Comparison of ENCODE assay signal across 15 cellular contexts in genomic region chr20:10466325-10466724, GRCh38. TPM values are rescaled to one million over a fixed set of nuclear protein-coding genes. Genes with fewer than 3 reads are reported as not detected.
DNase-seq lines count a peak whose midpoint lies in the region; ATAC-seq and TF ChIP-seq lines count a peak whose summit lies in the region.
"Had no signal": no experiment of that assay in that cellular context is flagged by ENCODE, and none has a peak within 500 bp of the region (broad histone marks: within the 10 kb centered on the region; RNA-seq: fewer than 3 reads in every experiment).

No MANE protein-coding gene starts in this region.

- peaks cover 15% of the 10 kb centered on the region for H3K4me1 Mint-ChIP-seq in T-helper 17 cell
- H3K4me1 Mint-ChIP-seq in nephron: peaks cover 43% of the 10 kb centered on the region
- peaks cover 3% of the 10 kb centered on the region for H3K4me1 Mint-ChIP-seq in CD8-positive, alpha-beta T cell (ENCODE audit: low read depth)
- H3K4me1 Mint-ChIP-seq in glutamatergic neuron (ENCODE audit: low read depth, unreplicated experiment): peaks cover 31% of the 10 kb centered on the region
- peaks cover 7 to 17% (median 11%) of the 10 kb centered on the region in 4 donors for H3K4me1 Mint-ChIP-seq in CD4-positive, alpha-beta memory T cell

- DNase-seq in COLO829 (ENCODE audit: low spot score) (peak; percentile 34), T-helper 17 cell (no peak), fibroblast of peridontal ligament (ENCODE audit: extremely low read depth) (peak; percentile 44), glutamatergic neuron (no peak), NCI-H2227 treated with DMSO at 0.1 percent for 48 hours (lab: John Stamatoyannopoulos, UW) (no peak)
- DNase-seq in CD8-positive, alpha-beta T cell: no peak
- DNase-seq in CD4-positive, alpha-beta memory T cell: no peak
- DNase-seq: activated T-cell treated with anti-CD3 and anti-CD28 coated beads, Interleukin-2, amount 50 U/mL, for 48 hours; DMS79; erythroblast; NCI-H1436; NCI-H69 had no signal

- no peaks in the 10 kb centered on the region for H3K27me3 ChIP-seq in CD8-positive, alpha-beta T cell (ENCODE audit: insufficient read depth, low read length)
- no peaks in the 10 kb centered on the region for H3K27me3 ChIP-seq in CD4-positive, alpha-beta memory T cell (ENCODE audit: insufficient read depth, low read length)
- H3K27me3 ChIP-seq: neutrophil had no signal

- H3K36me3 Mint-ChIP-seq in T-helper 17 cell (ENCODE audit: low read depth) (no peaks in the 10 kb centered on the region), nephron (ENCODE audit: low read depth) (peaks cover 23% of the 10 kb centered on the region), glutamatergic neuron (ENCODE audit: unreplicated experiment) (no peaks in the 10 kb centered on the region)
- peaks cover 23% of the 10 kb centered on the region for H3K36me3 Mint-ChIP-seq in CD8-positive, alpha-beta T cell
- peaks cover 11 to 31% of the 10 kb centered on the region in 2 donors for H3K36me3 Mint-ChIP-seq in CD4-positive, alpha-beta memory T cell

- CTCF ChIA-PET in CD8-positive, alpha-beta T cell (lab: Charles Lee): interaction anchor here (1.6 kb wide), 1 partner anchor 40 kb away, joined by 3 read pairs; no protein-coding TSS in a partner anchor
- CTCF ChIA-PET in CD4-positive, alpha-beta memory T cell (lab: Charles Lee; ENCODE audit: partially characterized antibody): interaction anchor here (1.1 to 1.2 kb wide), 2 partner anchors 55 to 86 kb away, joined by 3 read pairs; no protein-coding TSS in a partner anchor

- no peaks in the 10 kb centered on the region for H3K9me3 ChIP-seq in T-helper 17 cell (ENCODE audit: control insufficient read depth, low read length, poor library complexity, severe bottlenecking)
- no peaks in the 10 kb centered on the region for H3K9me3 ChIP-seq in CD8-positive, alpha-beta T cell (ENCODE audit: low read length)
- no peaks in the 10 kb centered on the region for H3K9me3 ChIP-seq in CD4-positive, alpha-beta memory T cell (ENCODE audit: control insufficient read depth in 1 of 2, low read length in 2 of 2)
- H3K9me3 ChIP-seq: neutrophil had no signal

- no peak overlapping the region for H3K27ac ChIP-seq in CD8-positive, alpha-beta T cell (ENCODE audit: low read depth, low read length)
- no peak overlapping the region for H3K27ac ChIP-seq in CD4-positive, alpha-beta memory T cell (ENCODE audit: low read depth, low read length)
- H3K27ac ChIP-seq: neutrophil had no signal

- POLR2A ChIA-PET in CD8-positive, alpha-beta T cell (lab: Charles Lee): no interaction called here
- POLR2A ChIA-PET in CD4-positive, alpha-beta memory T cell (lab: Charles Lee; ENCODE audit: partially characterized antibody): no interaction called here

- H3K27ac Mint-ChIP-seq in T-helper 17 cell: peak overlapping the region; percentile 32
- H3K27ac Mint-ChIP-seq in nephron: peak overlapping the region; percentile 79 to 93 (median 86)
- no peak overlapping the region for H3K27ac Mint-ChIP-seq in CD8-positive, alpha-beta T cell
- no peak overlapping the region for H3K27ac Mint-ChIP-seq in glutamatergic neuron (ENCODE audit: unreplicated experiment)
- H3K27ac Mint-ChIP-seq in CD4-positive, alpha-beta memory T cell: no peak overlapping the region

- H3K4me3 ChIP-seq in CD8-positive, alpha-beta T cell (ENCODE audit: low read depth, low read length): no peak overlapping the region
- H3K4me3 ChIP-seq in CD4-positive, alpha-beta memory T cell (ENCODE audit: low read length in 2 of 2): no peak overlapping the region

- H3K4me1 ChIP-seq in CD8-positive, alpha-beta T cell (ENCODE audit: insufficient read depth, low read length): no peaks in the 10 kb centered on the region
- peaks cover 4% of the 10 kb centered on the region for H3K4me1 ChIP-seq in CD4-positive, alpha-beta memory T cell (ENCODE audit: insufficient read depth, low read length)

- ATAC-seq in T-helper 17 cell: no peak
- no peak for ATAC-seq in CD8-positive, alpha-beta T cell
- ATAC-seq: activated CD4-positive, CD25-positive, alpha-beta regulatory T cell treated with anti-CD3 and anti-CD28 coated beads, Interleukin-2, amount 50 U/mL, for 24 hours had no signal

- no peak overlapping the region for H3K4me3 Mint-ChIP-seq in T-helper 17 cell
- H3K4me3 Mint-ChIP-seq in nephron: peak overlapping the region in 2 of 3 experiments; percentile 3 to 51
- no peak overlapping the region for H3K4me3 Mint-ChIP-seq in CD8-positive, alpha-beta T cell
- H3K4me3 Mint-ChIP-seq in glutamatergic neuron (ENCODE audit: unreplicated experiment): no peak overlapping the region
- H3K4me3 Mint-ChIP-seq in CD4-positive, alpha-beta memory T cell: no peak overlapping the region

- H3K36me3 ChIP-seq in CD8-positive, alpha-beta T cell (ENCODE audit: insufficient read depth, low read length): no peaks in the 10 kb centered on the region
- no peaks in the 10 kb centered on the region for H3K36me3 ChIP-seq in CD4-positive, alpha-beta memory T cell (ENCODE audit: insufficient read depth, low read length)
- H3K36me3 ChIP-seq: neutrophil had no signal

- TF ChIP-seq CTCF in nephron (IDR thresholded peaks at IDR 0.05; ENCODE audit: unreplicated experiment in 3 of 3) (no peak), glutamatergic neuron (IDR thresholded peaks at IDR 0.05; ENCODE audit: partially characterized antibody, unreplicated experiment) (no peak)
- no peak for TF ChIP-seq CTCF in CD8-positive, alpha-beta T cell (IDR thresholded peaks at IDR 0.05)

- H3K9me3 Mint-ChIP-seq in nephron (peaks cover 8% of the 10 kb centered on the region), glutamatergic neuron (ENCODE audit: unreplicated experiment) (no peaks in the 10 kb centered on the region)
- H3K9me3 Mint-ChIP-seq in CD8-positive, alpha-beta T cell: no peaks in the 10 kb centered on the region
- H3K9me3 Mint-ChIP-seq in CD4-positive, alpha-beta memory T cell: peaks cover 0 to 2% (median 0%) of the 10 kb centered on the region in 8 donors

- intact Hi-C loops in CD8-positive, alpha-beta T cell (cut with DNase I, micrococcal nuclease): loop anchor here in 1 of 2 experiments (5.0 kb wide), 1 partner anchor 741 kb away; no protein-coding TSS in a partner anchor
- intact Hi-C loops in CD4-positive, alpha-beta memory T cell (cut with micrococcal nuclease): no loop called here

- no peaks in the 10 kb centered on the region for H3K27me3 Mint-ChIP-seq in T-helper 17 cell
- peaks cover 6% of the 10 kb centered on the region for H3K27me3 Mint-ChIP-seq in nephron (ENCODE audit: low read depth)
- no peaks in the 10 kb centered on the region for H3K27me3 Mint-ChIP-seq in CD8-positive, alpha-beta T cell (ENCODE audit: low read depth)
- peaks cover 1% of the 10 kb centered on the region for H3K27me3 Mint-ChIP-seq in glutamatergic neuron (ENCODE audit: unreplicated experiment)
- H3K27me3 Mint-ChIP-seq in CD4-positive, alpha-beta memory T cell: no peaks in the 10 kb centered on the region

RNA-seq across cellular contexts. Expression of gene SLX4IP, which starts 31.2 kb away (rescaled TPM):
- total RNA-seq in T-helper 17 cell (1 to 10 TPM; 4.0 to 4.6 TPM), glutamatergic neuron (ENCODE audit: unreplicated experiment) (7.9 TPM)
- 1 to 10 TPM in 1 of 2 experiments, under 1 TPM in 1; 0.92 to 1.2 TPM for total RNA-seq in CD8-positive, alpha-beta T cell
- total RNA-seq in CD4-positive, alpha-beta memory T cell: 1 to 10 TPM; 6.3 to 6.6 TPM
- 1 to 10 TPM; 1.5 to 1.7 TPM for polyA plus RNA-seq in CD4-positive, alpha-beta memory T cell

RNA-seq across cellular contexts. Expression of gene MKKS, which starts 32.3 kb away (rescaled TPM):
- total RNA-seq in T-helper 17 cell (1 to 10 TPM; 4.7 to 5.0 TPM), glutamatergic neuron (ENCODE audit: unreplicated experiment) (15.1 TPM)
- total RNA-seq in CD8-positive, alpha-beta T cell: under 1 TPM; 0.49 to 0.83 TPM
- 10 to 100 TPM; 14.6 to 14.8 TPM for total RNA-seq in CD4-positive, alpha-beta memory T cell
- 10 to 100 TPM; 34.3 to 34.9 TPM for polyA plus RNA-seq in CD4-positive, alpha-beta memory T cell

Comparison
In these comparisons a context has a peak if more than half of its experiments do, and no peak if none do; other contexts are left out.
1. DNase-seq: peak in COLO829 (single experiment) and fibroblast of peridontal ligament (single experiment); none in T-helper 17 cell (0 of 3), CD8-positive, alpha-beta T cell (0 of 7), glutamatergic neuron (single experiment), CD4-positive, alpha-beta memory T cell (0 of 5) and NCI-H2227 treated with DMSO at 0.1 percent for 48 hours (single experiment).
2. H3K27ac Mint-ChIP-seq: peak in T-helper 17 cell (single experiment) and nephron (3 of 3); none in CD8-positive, alpha-beta T cell (single experiment), glutamatergic neuron (single experiment) and CD4-positive, alpha-beta memory T cell (0 of 7).
3. H3K4me3 Mint-ChIP-seq: peak in nephron (2 of 3); none in T-helper 17 cell (single experiment), CD8-positive, alpha-beta T cell (single experiment), glutamatergic neuron (single experiment) and CD4-positive, alpha-beta memory T cell (0 of 8).